In genomic region chr20:15220778-15221565, GRCh38 we compare ENCODE assay signal across 18 cellular contexts.
DNase-seq lines count a peak whose midpoint lies in the region; FAIRE-seq and TF ChIP-seq lines count a peak whose summit lies in the region.
"Had no signal": no experiment of that assay in that cellular context is flagged by ENCODE, and none has a peak within 500 bp of the region (broad histone marks: within the 10 kb centered on the region; RNA-seq: fewer than 3 reads in every experiment).

No MANE protein-coding gene starts in this region.

- no peak overlapping the region for H3K4me3 Mint-ChIP-seq in astrocyte (ENCODE audit: unreplicated experiment)
- H3K4me3 Mint-ChIP-seq: activated naive CD8-positive, alpha-beta T cell treated with anti-CD3 and anti-CD28 coated beads, Interleukin-2, amount 50 U/mL, for 24 hours had no signal

- no peak overlapping the region for H2AFZ ChIP-seq in astrocyte (ENCODE audit: low read depth, low read length)

- H4K20me1 ChIP-seq in astrocyte (ENCODE audit: insufficient read depth, low read length), result no peaks in the 10 kb centered on the region
- H4K20me1 ChIP-seq: BLaER1 had no signal

- no peaks in the 10 kb centered on the region for H3K79me2 ChIP-seq in astrocyte (ENCODE audit: insufficient read depth, low read length)

- H3K9ac ChIP-seq in astrocyte (ENCODE audit: low read length), result no peak overlapping the region
- H3K9ac ChIP-seq: BLaER1 had no signal

- H3K27ac ChIP-seq in astrocyte (ENCODE audit: low read depth, low read length), result no peak overlapping the region
- H3K27ac ChIP-seq: BLaER1, esophagus muscularis mucosa, SJCRH30 had no signal

- H3K36me3 Mint-ChIP-seq in astrocyte (ENCODE audit: low read depth, unreplicated experiment), result no peaks in the 10 kb centered on the region

- no peaks in the 10 kb centered on the region for H3K27me3 Mint-ChIP-seq in astrocyte (ENCODE audit: low read depth, unreplicated experiment)
- H3K27me3 Mint-ChIP-seq: activated naive CD8-positive, alpha-beta T cell treated with anti-CD3 and anti-CD28 coated beads, Interleukin-2, amount 50 U/mL, for 24 hours had no signal

- DNase-seq in H7 (peak; percentile 8), astrocyte (ENCODE audit: low read depth) (peak; percentile 22), foreskin fibroblast (peak; percentile 22 to 65), pulmonary artery endothelial cell (ENCODE audit: low read depth, low spot score) (peak; percentile 8), ureter (ENCODE audit: low spot score) (no peak), SKM-1 treated with dmso at 0.1 percent for 144 hours (lab: John Stamatoyannopoulos, UW; ENCODE audit: unreplicated experiment) (no peak), DMS53 (lab: John Stamatoyannopoulos, UW) (no peak), NCI-H146 (lab: John Stamatoyannopoulos, UW) (no peak)
- DNase-seq: activated naive CD8-positive, alpha-beta T cell treated with anti-CD3 and anti-CD28 coated beads, Interleukin-2, amount 50 U/mL, for 24 hours; activated T-cell treated with anti-CD3 and anti-CD28 coated beads, Interleukin-2, amount 50 U/mL, for 1 hour; NCI-H446; small intestine; stimulated activated naive CD4-positive, alpha-beta T cell had no signal

- peaks cover 10% of the 10 kb centered on the region for H3K4me1 ChIP-seq in astrocyte (ENCODE audit: insufficient read depth, low read length)
- H3K4me1 ChIP-seq: BLaER1, esophagus muscularis mucosa, SJCRH30 had no signal

- H3K36me3 ChIP-seq in H7 (replicated peaks; ENCODE audit: control insufficient read depth, insufficient read depth, low read length), result no peaks in the 10 kb centered on the region
- H3K36me3 ChIP-seq in astrocyte (ENCODE audit: insufficient read depth, low read length), result no peaks in the 10 kb centered on the region
- H3K36me3 ChIP-seq: BLaER1, esophagus muscularis mucosa, SJCRH30 had no signal

- TF ChIP-seq CTCF in astrocyte (IDR thresholded peaks at IDR 0.05; ENCODE audit: insufficient read depth, low read depth, low read length), result no peak
- TF ChIP-seq CTCF in foreskin fibroblast (IDR thresholded peaks at IDR 0.05; ENCODE audit: low read depth, low read length), result no peak

- H3K27me3 ChIP-seq in H7 (ENCODE audit: control insufficient read depth, insufficient read depth, low read length) (no peaks in the 10 kb centered on the region), astrocyte (ENCODE audit: insufficient read depth, low read length) (no peaks in the 10 kb centered on the region)
- H3K27me3 ChIP-seq: BLaER1, esophagus muscularis mucosa, SJCRH30 had no signal

- H3K4me3 ChIP-seq in H7 (ENCODE audit: insufficient read depth, low read depth, low read length) (no peak overlapping the region), astrocyte (ENCODE audit: insufficient read depth, low read depth, low read length) (no peak overlapping the region), foreskin fibroblast (ENCODE audit: low read depth in 1 of 2, low read length in 2 of 2) (no peak overlapping the region)
- H3K4me3 ChIP-seq: BLaER1, esophagus muscularis mucosa, K562, SJCRH30 had no signal

- no peaks in the 10 kb centered on the region for H3K9me3 Mint-ChIP-seq in astrocyte (ENCODE audit: unreplicated experiment)

- H3K4me2 ChIP-seq in astrocyte (ENCODE audit: low read length), result peak overlapping the region; percentile 42
- H3K4me2 ChIP-seq: BLaER1 had no signal

- no peaks in the 10 kb centered on the region for H3K9me3 ChIP-seq in astrocyte (ENCODE audit: insufficient read depth, low read depth, low read length)
- H3K9me3 ChIP-seq: BLaER1, esophagus muscularis mucosa, SJCRH30 had no signal

- H3K27ac Mint-ChIP-seq in astrocyte (ENCODE audit: unreplicated experiment), result no peak overlapping the region
- H3K27ac Mint-ChIP-seq: activated naive CD8-positive, alpha-beta T cell treated with anti-CD3 and anti-CD28 coated beads, Interleukin-2, amount 50 U/mL, for 24 hours had no signal

- peak; percentile 97 for FAIRE-seq in astrocyte (lab: Jason Lieb, UNC)
- FAIRE-seq: colon, K562, small intestine had no signal

- peaks cover 19% of the 10 kb centered on the region for H3K4me1 Mint-ChIP-seq in astrocyte (ENCODE audit: low read depth, unreplicated experiment)
- H3K4me1 Mint-ChIP-seq: activated naive CD8-positive, alpha-beta T cell treated with anti-CD3 and anti-CD28 coated beads, Interleukin-2, amount 50 U/mL, for 24 hours had no signal

Comparison
In these comparisons a context has a peak if more than half of its experiments do, and no peak if none do; other contexts are left out.
1. DNase-seq: peak in H7 (single experiment), astrocyte (single experiment), foreskin fibroblast (2 of 2) and pulmonary artery endothelial cell (single experiment); none in ureter (single experiment), SKM-1 treated with dmso at 0.1 percent for 144 hours (single experiment), DMS53 (single experiment) and NCI-H146 (single experiment).